In genomic region chr14:97266653-97267052, GRCh38 we compare ENCODE assay signal across 14 cellular contexts.
DNase-seq lines count a peak whose midpoint lies in the region; ATAC-seq and TF ChIP-seq lines count a peak whose summit lies in the region.
"Had no signal": no experiment of that assay in that cellular context is flagged by ENCODE, and none has a peak within 500 bp of the region (broad histone marks: within the 10 kb centered on the region; RNA-seq: fewer than 3 reads in every experiment).

No MANE protein-coding gene starts in this region.

- H3K27me3 ChIP-seq in MG63 (no peaks in the 10 kb centered on the region), brain microvascular endothelial cell (replicated peaks) (no peaks in the 10 kb centered on the region)
- H3K27me3 ChIP-seq: testis had no signal

- H3K36me3 ChIP-seq in MG63 (no peaks in the 10 kb centered on the region), brain microvascular endothelial cell (replicated peaks) (no peaks in the 10 kb centered on the region)

- ATAC-seq in HG02852 (IDR thresholded peaks at IDR 0.05; ENCODE audit: unreplicated experiment): no peak

- H3K9me3 ChIP-seq in MG63: no peaks in the 10 kb centered on the region
- H3K9me3 ChIP-seq: testis had no signal

- H3K4me3 ChIP-seq in MG63 (no peak overlapping the region), brain microvascular endothelial cell (ENCODE audit: low read depth, low read length) (no peak overlapping the region)
- H3K4me3 ChIP-seq: testis had no signal

- in situ Hi-C loops in brain microvascular endothelial cell (cut with HindIII; ENCODE audit: low pct_ligation_motif_present, low sequenced_read_pairs): no loop called here

- no peak overlapping the region for H3K27ac ChIP-seq in brain microvascular endothelial cell
- H3K27ac ChIP-seq: testis had no signal

- DNase-seq in AG08395 (ENCODE audit: low spot score) (peak; percentile 52), MG63 (peak; percentile 44), brain microvascular endothelial cell (peak; percentile 40), kidney tubule cell (ENCODE audit: low spot score) (peak; percentile 93), NCI-H1694 treated with DMSO at 0.1 percent for 48 hours (lab: John Stamatoyannopoulos, UW) (no peak), NCI-H2171 treated with DMSO at 0.1 percent for 48 hours (lab: John Stamatoyannopoulos, UW) (no peak), SIG-M5 (lab: John Stamatoyannopoulos, UW) (no peak)
- DNase-seq: activated CD4-positive, alpha-beta T cell treated with anti-CD3 and anti-CD28 coated beads, Interleukin-2, amount 10 ng/mL, durations not matched to agents 7 days and 5 days; activated T-cell treated with anti-CD3 and anti-CD28 coated beads, Interleukin-2, amount 50 U/mL, for 48 hours; DMS 273 treated with DMSO at 0.1 percent for 48 hours; NCI-H446; posterior cingulate gyrus; testis had no signal

- no peak for TF ChIP-seq CTCF in brain microvascular endothelial cell (IDR thresholded peaks at IDR 0.05; ENCODE audit: low read depth, low read length, missing control alignments)

Comparison
In these comparisons a context has a peak if more than half of its experiments do, and no peak if none do; other contexts are left out.
1. DNase-seq: peak in AG08395 (single experiment), MG63 (single experiment), brain microvascular endothelial cell (single experiment) and kidney tubule cell (single experiment); none in NCI-H1694 treated with DMSO at 0.1 percent for 48 hours (single experiment), NCI-H2171 treated with DMSO at 0.1 percent for 48 hours (single experiment) and SIG-M5 (single experiment).